23 cellular contexts compared by ENCODE assay signal in the genomic region with DNA sequence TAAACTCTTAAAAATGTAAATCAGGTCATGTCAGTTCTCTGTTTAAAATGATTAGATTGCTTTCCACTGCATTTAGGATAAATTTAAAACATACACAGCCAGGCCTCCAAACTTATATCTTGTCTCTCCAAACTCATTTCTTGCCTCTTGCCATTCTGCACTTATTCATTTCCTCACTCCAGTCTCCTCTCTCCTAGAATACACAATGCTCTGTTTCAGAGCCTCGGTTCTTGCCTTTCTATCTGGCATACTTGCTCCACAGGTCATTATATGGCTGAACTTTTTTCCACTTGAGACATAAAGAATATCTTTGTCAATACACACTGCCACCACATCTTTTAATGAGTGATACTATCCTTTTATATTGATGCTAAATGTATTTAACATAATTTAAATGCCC. TPM values are rescaled to one million over a fixed set of nuclear protein-coding genes. Genes with fewer than 3 reads are reported as not detected.
DNase-seq lines count a peak whose midpoint lies in the region; ATAC-seq, FAIRE-seq and TF ChIP-seq lines count a peak whose summit lies in the region.
"Had no signal": no experiment of that assay in that cellular context is flagged by ENCODE, and none has a peak within 500 bp of the region (broad histone marks: within the 10 kb centered on the region; RNA-seq: fewer than 3 reads in every experiment).

No MANE protein-coding gene starts in this region.

- no peak overlapping the region for H3K56ac ChIP-seq in mesendoderm (ENCODE audit: low read length)

- no peak overlapping the region for H2AFZ ChIP-seq in astrocyte (ENCODE audit: low read depth, low read length)

- H4K8ac ChIP-seq in mesendoderm (ENCODE audit: low read depth, low read length), result no peak overlapping the region

- no peaks in the 10 kb centered on the region for H3K79me1 ChIP-seq in mesendoderm (ENCODE audit: low read length)

- H3K27ac ChIP-seq in astrocyte (ENCODE audit: low read depth, low read length), result no peak overlapping the region
- H3K27ac ChIP-seq in mesendoderm (ENCODE audit: low read depth, low read length), result no peak overlapping the region
- H3K27ac ChIP-seq: BLaER1, C4-2B had no signal

- no peak for FAIRE-seq in astrocyte (lab: Jason Lieb, UNC)
- FAIRE-seq: D721Med, G401.6, GM12891 had no signal

- WGBS in mesendoderm (ENCODE audit: extremely low coverage, insufficient coverage, low lambda C conversion rate), result no CpG with 5 or more reads among the region's 1 CpG

- H3K79me2 ChIP-seq in astrocyte (ENCODE audit: insufficient read depth, low read length), result no peaks in the 10 kb centered on the region
- no peaks in the 10 kb centered on the region for H3K79me2 ChIP-seq in mesendoderm (ENCODE audit: control insufficient read depth, insufficient read depth, low read length)

- H2AK5ac ChIP-seq in mesendoderm (ENCODE audit: low read length), result no peak overlapping the region

- H3K4me1 ChIP-seq in astrocyte (ENCODE audit: insufficient read depth, low read length) (peaks cover 7% of the 10 kb centered on the region), mesendoderm (ENCODE audit: control insufficient read depth, low read depth, low read length) (peaks cover 4% of the 10 kb centered on the region)

- no peak overlapping the region for H3K4ac ChIP-seq in mesendoderm (ENCODE audit: low read depth, low read length)

- peaks cover 37% of the 10 kb centered on the region for H3K4me1 Mint-ChIP-seq in astrocyte (ENCODE audit: low read depth, unreplicated experiment)
- peaks cover 8% of the 10 kb centered on the region for H3K4me1 Mint-ChIP-seq in neural crest cell
- no peaks in the 10 kb centered on the region for H3K4me1 Mint-ChIP-seq in stimulated activated naive CD8-positive, alpha-beta T cell treated with anti-CD3 and anti-CD28 coated beads, Interleukin-15, amount 100 ng/mL, for 72 hours
- H3K4me1 Mint-ChIP-seq: CD4-positive, alpha-beta memory T cell; CD8-positive, alpha-beta memory T cell had no signal

- H3K36me3 ChIP-seq in astrocyte (ENCODE audit: insufficient read depth, low read length), result no peaks in the 10 kb centered on the region
- H3K36me3 ChIP-seq in mesendoderm (ENCODE audit: control insufficient read depth, insufficient read depth, low read length), result no peaks in the 10 kb centered on the region
- H3K36me3 ChIP-seq: BE2C, BLaER1 had no signal

- no peak overlapping the region for H3K4me3 ChIP-seq in astrocyte (ENCODE audit: insufficient read depth, low read depth, low read length)
- no peak overlapping the region for H3K4me3 ChIP-seq in mesendoderm (ENCODE audit: low read length)
- H3K4me3 ChIP-seq: BLaER1 had no signal

- H3K4me2 ChIP-seq in astrocyte (ENCODE audit: low read length) (no peak overlapping the region), mesendoderm (ENCODE audit: low read length) (no peak overlapping the region)
- H3K4me2 ChIP-seq: BLaER1 had no signal

- peak; percentile 30 for DNase-seq in SK-MEL-5 (ENCODE audit: low read depth, low spot score)
- no peak for DNase-seq in astrocyte (ENCODE audit: low read depth)
- peak; percentile 53 for DNase-seq in mesendoderm
- DNase-seq in neural crest cell (ENCODE audit: low read depth, low spot score), result no peak
- no peak for DNase-seq in activated CD4-positive, CD25-positive, alpha-beta regulatory T cell treated with anti-CD3 and anti-CD28 coated beads, Interleukin-2, amount 50 U/mL, for 72 hours
- DNase-seq in NCI-H1436 (lab: John Stamatoyannopoulos, UW), result no peak
- DNase-seq in stimulated activated naive CD8-positive, alpha-beta T cell treated with anti-CD3 and anti-CD28 coated beads, Interleukin-15, amount 100 ng/mL, for 72 hours, result no peak
- DNase-seq: 8988T; ACHN; BE2C; Calu3; CD4-positive, alpha-beta memory T cell; CD4-positive, CD25-positive, alpha-beta regulatory T cell; CD8-positive, alpha-beta memory T cell; COR-L47; DMS79 treated with DMSO at 0.1 percent for 48 hours; GF-D8 had no signal

- no peaks in the 10 kb centered on the region for H3K27me3 ChIP-seq in astrocyte (ENCODE audit: insufficient read depth, low read length)
- no peaks in the 10 kb centered on the region for H3K27me3 ChIP-seq in mesendoderm (ENCODE audit: insufficient read depth, low read length, poor library complexity)
- H3K27me3 ChIP-seq: BE2C, BLaER1 had no signal

- no peak overlapping the region for H3K9ac ChIP-seq in astrocyte (ENCODE audit: low read length)
- H3K9ac ChIP-seq in mesendoderm (ENCODE audit: low read length), result no peak overlapping the region
- H3K9ac ChIP-seq: BLaER1 had no signal

- no peak overlapping the region for H2BK5ac ChIP-seq in mesendoderm (ENCODE audit: low read length)

- H3K9me3 ChIP-seq in astrocyte (ENCODE audit: insufficient read depth, low read depth, low read length), result no peaks in the 10 kb centered on the region
- H3K9me3 ChIP-seq: BE2C, BLaER1 had no signal

- TF ChIP-seq CTCF in astrocyte (IDR thresholded peaks at IDR 0.05; ENCODE audit: insufficient read depth, low read depth, low read length), result no peak
- no peak for TF ChIP-seq CTCF in neural crest cell (conservative IDR thresholded peaks at IDR 0.05)

- no peak overlapping the region for H3K4me3 Mint-ChIP-seq in astrocyte (ENCODE audit: unreplicated experiment)
- H3K4me3 Mint-ChIP-seq in neural crest cell, result no peak overlapping the region
- no peak overlapping the region for H3K4me3 Mint-ChIP-seq in stimulated activated naive CD8-positive, alpha-beta T cell treated with anti-CD3 and anti-CD28 coated beads, Interleukin-15, amount 100 ng/mL, for 72 hours
- H3K4me3 Mint-ChIP-seq: CD4-positive, alpha-beta memory T cell; CD4-positive, CD25-positive, alpha-beta regulatory T cell; CD8-positive, alpha-beta memory T cell had no signal

- no peak for ATAC-seq in GM18517 (IDR thresholded peaks at IDR 0.05; ENCODE audit: unreplicated experiment)
- ATAC-seq in stimulated activated naive CD8-positive, alpha-beta T cell treated with anti-CD3 and anti-CD28 coated beads, Interleukin-15, amount 100 ng/mL, for 72 hours, result no peak

- no peak overlapping the region for H3K18ac ChIP-seq in mesendoderm (ENCODE audit: low read length)

- no peak overlapping the region for H2BK15ac ChIP-seq in mesendoderm (replicated peaks; ENCODE audit: low read depth)

- H3K27me3 Mint-ChIP-seq in astrocyte (ENCODE audit: low read depth, unreplicated experiment) (no peaks in the 10 kb centered on the region), neural crest cell (ENCODE audit: low read depth) (no peaks in the 10 kb centered on the region)
- no peaks in the 10 kb centered on the region for H3K27me3 Mint-ChIP-seq in stimulated activated naive CD8-positive, alpha-beta T cell treated with anti-CD3 and anti-CD28 coated beads, Interleukin-15, amount 100 ng/mL, for 72 hours

- H2BK120ac ChIP-seq in mesendoderm (ENCODE audit: low read depth, low read length), result no peak overlapping the region

- H3K23ac ChIP-seq in mesendoderm (ENCODE audit: low read length), result no peak overlapping the region

- H3K27ac Mint-ChIP-seq in astrocyte (ENCODE audit: unreplicated experiment), result peak overlapping the region; percentile 42
- peak overlapping the region; percentile 2 for H3K27ac Mint-ChIP-seq in neural crest cell (ENCODE audit: unreplicated experiment)
- H3K27ac Mint-ChIP-seq in stimulated activated naive CD8-positive, alpha-beta T cell treated with anti-CD3 and anti-CD28 coated beads, Interleukin-15, amount 100 ng/mL, for 72 hours, result no peak overlapping the region
- H3K27ac Mint-ChIP-seq: CD4-positive, alpha-beta memory T cell; CD8-positive, alpha-beta memory T cell had no signal

- H3K9me3 Mint-ChIP-seq in astrocyte (ENCODE audit: unreplicated experiment) (no peaks in the 10 kb centered on the region), neural crest cell (no peaks in the 10 kb centered on the region)
- no peaks in the 10 kb centered on the region for H3K9me3 Mint-ChIP-seq in stimulated activated naive CD8-positive, alpha-beta T cell treated with anti-CD3 and anti-CD28 coated beads, Interleukin-15, amount 100 ng/mL, for 72 hours
- H3K9me3 Mint-ChIP-seq: CD4-positive, alpha-beta memory T cell; CD8-positive, alpha-beta memory T cell had no signal

- H4K20me1 ChIP-seq in astrocyte (ENCODE audit: insufficient read depth, low read length), result no peaks in the 10 kb centered on the region
- H4K20me1 ChIP-seq: BLaER1 had no signal

- in situ Hi-C loops in SK-MEL-5 (cut with HindIII; ENCODE audit: low pct_unique_long_range_greater_than_20kb, low sequenced_read_pairs), result no loop called here

- no peaks in the 10 kb centered on the region for H3K36me3 Mint-ChIP-seq in astrocyte (ENCODE audit: low read depth, unreplicated experiment)
- no peaks in the 10 kb centered on the region for H3K36me3 Mint-ChIP-seq in neural crest cell (ENCODE audit: low read depth)
- H3K36me3 Mint-ChIP-seq: CD4-positive, alpha-beta memory T cell; CD4-positive, CD25-positive, alpha-beta regulatory T cell had no signal

- no peak overlapping the region for H4K5ac ChIP-seq in mesendoderm (ENCODE audit: low read length)

RNA-seq across cellular contexts. Expression of gene UGP2, which starts 10.5 kb away (rescaled TPM):
- total RNA-seq in SK-MEL-5 (2014; rRNA removed; shearing (Covaris generic)), result 86.1 and 91.6 TPM in 2 replicates
- polyA plus RNA-seq in SK-MEL-5 (2015; cell fraction: cytosol; rRNA removed), result 70.5 and 76.6 TPM in 2 replicates
- polyA plus RNA-seq in SK-MEL-5 (2015; cell fraction: nucleus; rRNA removed), result 36.3 and 49.4 TPM in 2 replicates
- total RNA-seq in astrocyte (314 and 322 TPM in 2 replicates), neural crest cell (43.1 and 56.9 TPM in 2 replicates)
- polyA plus RNA-seq in mesendoderm (2013, experiment 1 of 2), result 361 TPM
- 376 TPM for polyA plus RNA-seq in mesendoderm (2013, experiment 2 of 2)

Comparison
In these comparisons a context has a peak if more than half of its experiments do, and no peak if none do; other contexts are left out.
1. DNase-seq: peak in SK-MEL-5 (single experiment) and mesendoderm (single experiment); none in astrocyte (single experiment), neural crest cell (single experiment), activated CD4-positive, CD25-positive, alpha-beta regulatory T cell treated with anti-CD3 and anti-CD28 coated beads, Interleukin-2, amount 50 U/mL, for 72 hours (single experiment), NCI-H1436 (single experiment) and stimulated activated naive CD8-positive, alpha-beta T cell treated with anti-CD3 and anti-CD28 coated beads, Interleukin-15, amount 100 ng/mL, for 72 hours (0 of 2).
2. H3K27ac Mint-ChIP-seq: peak in astrocyte (single experiment) and neural crest cell (single experiment); none in stimulated activated naive CD8-positive, alpha-beta T cell treated with anti-CD3 and anti-CD28 coated beads, Interleukin-15, amount 100 ng/mL, for 72 hours (0 of 2).